8 cellular contexts compared by ENCODE assay signal in the genomic region with DNA sequence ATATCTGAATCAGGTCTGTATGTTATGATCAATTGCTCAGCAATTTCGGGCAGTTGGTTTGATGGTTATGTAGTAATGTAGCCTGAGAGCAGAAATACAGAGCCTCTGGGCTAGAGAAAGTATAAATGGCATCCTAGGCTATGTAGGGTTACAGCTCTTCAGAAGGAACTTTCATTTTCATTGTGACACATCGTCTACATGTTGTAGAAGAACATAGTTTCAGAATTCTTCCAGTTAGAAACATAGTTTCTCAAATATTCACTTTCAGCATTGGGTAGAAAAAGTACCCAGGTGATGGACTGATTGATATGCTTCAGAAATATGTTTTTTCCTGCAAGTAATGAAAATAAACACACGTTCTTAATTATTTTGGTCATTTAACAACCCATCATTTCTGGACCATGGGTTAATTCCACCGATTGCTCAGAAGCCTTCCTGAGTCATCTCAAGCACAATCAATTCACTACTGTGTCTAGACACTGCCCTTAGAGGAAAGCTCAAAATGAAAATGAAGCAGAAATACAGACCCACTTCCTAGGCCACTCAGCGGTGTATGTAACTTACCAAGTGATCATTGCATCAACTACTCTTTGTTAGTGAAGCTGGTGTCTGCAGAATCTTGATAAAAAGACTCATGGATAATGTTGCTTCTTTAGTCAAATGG.
DNase-seq lines count a peak whose midpoint lies in the region; ATAC-seq, FAIRE-seq and TF ChIP-seq lines count a peak whose summit lies in the region.

No MANE protein-coding gene starts in this region.

- intact Hi-C loops in Calu3 (cut with micrococcal nuclease; ENCODE audit: unreplicated experiment) (no loop called here), OCI-LY7 (cut with micrococcal nuclease; ENCODE audit: unreplicated experiment) (no loop called here)

- H3K36me3 Mint-ChIP-seq in astrocyte (ENCODE audit: low read depth, unreplicated experiment) (peaks cover 2% of the 10 kb centered on the region), Calu3 (ENCODE audit: insufficient read depth, unreplicated experiment) (peaks cover 42% of the 10 kb centered on the region)

- H3K27ac ChIP-seq in astrocyte (ENCODE audit: low read depth, low read length) (no peak overlapping the region), OCI-LY7 (ENCODE audit: low read depth, low read length, poor library complexity, severe bottlenecking) (no peak overlapping the region), foreskin keratinocyte (no peak overlapping the region)

- no peak for FAIRE-seq in astrocyte (lab: Jason Lieb, UNC)

- no peaks in the 10 kb centered on the region for H3K9me2 ChIP-seq in OCI-LY7 (ENCODE audit: insufficient read depth, low read length)

- no peaks in the 10 kb centered on the region for H3K9me3 ChIP-seq in astrocyte (ENCODE audit: insufficient read depth, low read depth, low read length)
- no peaks in the 10 kb centered on the region for H3K9me3 ChIP-seq in OCI-LY7 (ENCODE audit: low read length)

- no peaks in the 10 kb centered on the region for H3K36me3 ChIP-seq in astrocyte (ENCODE audit: insufficient read depth, low read length)
- no peaks in the 10 kb centered on the region for H3K36me3 ChIP-seq in OCI-LY7 (ENCODE audit: insufficient read depth, low read length)

- no peak overlapping the region for H3K4me2 ChIP-seq in astrocyte (ENCODE audit: low read length)
- H3K4me2 ChIP-seq in OCI-LY7 (ENCODE audit: low read length) = no peak overlapping the region

- H3K27me3 ChIP-seq in astrocyte (ENCODE audit: insufficient read depth, low read length) (no peaks in the 10 kb centered on the region), foreskin keratinocyte (peaks cover 40% of the 10 kb centered on the region)

- POLR2A ChIA-PET in OCI-LY7 (lab: Charles Lee) = no interaction called here

- peak; percentile 98 for ATAC-seq in GM21360 (IDR thresholded peaks at IDR 0.05; ENCODE audit: unreplicated experiment)
- peak; percentile 95 for ATAC-seq in HG03442 (IDR thresholded peaks at IDR 0.05; ENCODE audit: unreplicated experiment)
- ATAC-seq in foreskin keratinocyte = no peak

- H3K79me2 ChIP-seq in astrocyte (ENCODE audit: insufficient read depth, low read length) (no peaks in the 10 kb centered on the region), OCI-LY7 (ENCODE audit: insufficient read depth, low read depth, low read length) (no peaks in the 10 kb centered on the region)

- H3K4me1 ChIP-seq in astrocyte (ENCODE audit: insufficient read depth, low read length) = peaks cover 2% of the 10 kb centered on the region
- H3K4me1 ChIP-seq in OCI-LY7 (ENCODE audit: insufficient read depth, low read length, poor library complexity, severe bottlenecking) = no peaks in the 10 kb centered on the region
- no peaks in the 10 kb centered on the region for H3K4me1 ChIP-seq in foreskin keratinocyte

- CTCF ChIA-PET in Calu3 (lab: Charles Lee) (no interaction called here), OCI-LY7 (lab: Charles Lee; ENCODE audit: unreplicated experiment) (no interaction called here)

- H3K4me3 Mint-ChIP-seq in astrocyte (ENCODE audit: unreplicated experiment) (no peak overlapping the region), Calu3 (ENCODE audit: low read depth, unreplicated experiment) (no peak overlapping the region)

- H3K9me3 Mint-ChIP-seq in astrocyte (ENCODE audit: unreplicated experiment) (no peaks in the 10 kb centered on the region), Calu3 (ENCODE audit: low read depth, unreplicated experiment) (no peaks in the 10 kb centered on the region)

- TF ChIP-seq CTCF in GM12865 (IDR thresholded peaks at IDR 0.05; ENCODE audit: insufficient read depth, low read depth, low read length, missing control alignments) (no peak), astrocyte (IDR thresholded peaks at IDR 0.05; ENCODE audit: insufficient read depth, low read depth, low read length) (no peak), Calu3 (IDR thresholded peaks at IDR 0.05; ENCODE audit: unreplicated experiment) (no peak), OCI-LY7 (conservative IDR thresholded peaks at IDR 0.05; ENCODE audit: low read length) (no peak), foreskin keratinocyte (conservative IDR thresholded peaks at IDR 0.05) (no peak)

- peak overlapping the region; percentile 8 for H3K27ac Mint-ChIP-seq in astrocyte (ENCODE audit: unreplicated experiment)
- H3K27ac Mint-ChIP-seq in Calu3 (ENCODE audit: unreplicated experiment) = no peak overlapping the region

- BruUV-seq in Calu3 (replicated peaks; lab: Mats Ljungman, UMichigan) (no TSS peak), OCI-LY7 (replicated peaks; lab: Mats Ljungman, UMichigan) (no TSS peak)

- H3K4me3 ChIP-seq in GM12865 (ENCODE audit: low read depth, low read length) (peak overlapping the region; percentile 27), astrocyte (ENCODE audit: insufficient read depth, low read depth, low read length) (no peak overlapping the region), OCI-LY7 (ENCODE audit: low read depth, low read length, poor library complexity, severe bottlenecking) (no peak overlapping the region)

- DNase-seq in GM12865 (ENCODE audit: low read depth) = peak; percentile 75
- DNase-seq in astrocyte (ENCODE audit: low read depth) = no peak
- no peak for DNase-seq in Calu3
- DNase-seq in NCI-H1092 treated with DMSO at 0.1 percent for 48 hours (lab: John Stamatoyannopoulos, UW) = no peak
- no peak for DNase-seq in OCI-LY7 (ENCODE audit: low spot score)
- no peak for DNase-seq in foreskin keratinocyte

- no peak overlapping the region for H2AFZ ChIP-seq in astrocyte (ENCODE audit: low read depth, low read length)
- H2AFZ ChIP-seq in OCI-LY7 (ENCODE audit: low read length) = no peak overlapping the region; the same call in 1 of the 2 replicates

- H3K9ac ChIP-seq in astrocyte (ENCODE audit: low read length) = no peak overlapping the region

- H4K20me1 ChIP-seq in astrocyte (ENCODE audit: insufficient read depth, low read length) (no peaks in the 10 kb centered on the region), OCI-LY7 (ENCODE audit: insufficient read depth, low read length) (no peaks in the 10 kb centered on the region)

- H3K4me1 Mint-ChIP-seq in astrocyte (ENCODE audit: low read depth, unreplicated experiment) (peaks cover 11% of the 10 kb centered on the region), Calu3 (ENCODE audit: low read depth, unreplicated experiment) (peaks cover 44% of the 10 kb centered on the region)

- H3K27me3 Mint-ChIP-seq in astrocyte (ENCODE audit: low read depth, unreplicated experiment) (no peaks in the 10 kb centered on the region), Calu3 (ENCODE audit: unreplicated experiment) (no peaks in the 10 kb centered on the region)
